In the genomic region with DNA sequence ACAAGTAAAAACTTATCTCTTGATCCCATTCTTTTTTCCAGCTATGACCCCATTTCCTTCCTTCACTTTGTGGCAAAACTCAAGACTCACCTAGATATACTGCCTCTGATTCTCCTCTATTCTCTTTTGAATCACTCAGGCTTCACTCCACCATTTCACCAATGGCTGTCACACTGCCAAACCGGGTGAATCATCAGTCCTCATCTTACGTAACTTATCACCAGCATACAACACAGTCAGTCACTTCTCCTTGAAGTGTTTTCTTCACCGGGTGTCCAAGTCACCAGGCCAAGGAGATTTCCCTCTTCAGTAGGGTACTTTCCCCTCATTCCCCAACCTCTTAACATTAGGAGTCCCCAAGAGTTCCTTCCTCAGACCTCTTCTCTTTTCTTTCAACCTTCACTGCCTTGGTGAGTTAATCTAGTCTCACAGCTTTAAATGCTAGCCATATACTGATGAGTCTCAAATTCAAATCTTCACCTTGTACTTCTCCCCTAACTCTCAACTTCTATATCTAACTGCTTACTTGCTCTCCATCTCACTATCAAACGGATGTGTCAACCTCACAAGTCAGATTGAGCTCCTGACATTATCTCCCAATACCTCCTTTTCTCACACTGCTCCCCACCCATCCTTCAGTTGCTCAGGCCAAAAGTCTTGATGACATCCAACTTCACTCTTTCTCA, we compare ENCODE assay signal across 9 cellular contexts. TPM values are rescaled to one million over a fixed set of nuclear protein-coding genes. Genes with fewer than 3 reads are reported as not detected.
DNase-seq lines count a peak whose midpoint lies in the region; ATAC-seq and TF ChIP-seq lines count a peak whose summit lies in the region.
"Had no signal": no experiment of that assay in that cellular context is flagged by ENCODE, and none has a peak within 500 bp of the region (broad histone marks: within the 10 kb centered on the region; RNA-seq: fewer than 3 reads in every experiment).

No MANE protein-coding gene starts in this region.

- DNase-seq in Daoy (ENCODE audit: low read depth), result peak; percentile 90
- DNase-seq in fibroblast of villous mesenchyme (ENCODE audit: low read depth), result peak; percentile 86
- no peak for DNase-seq in Kasumi-1 (lab: John Stamatoyannopoulos, UW)
- DNase-seq in DMS79 treated with DMSO at 0.1 percent for 48 hours (lab: John Stamatoyannopoulos, UW), result no peak
- DNase-seq in T-helper 9 cell, result no peak

- H3K27ac ChIP-seq in skeletal muscle tissue (ENCODE audit: low read depth, low read length), result peak overlapping the region; percentile 80

- peaks cover 28 to 46% (median 38%) of the 10 kb centered on the region in 3 donors for H3K36me3 ChIP-seq in skeletal muscle tissue (ENCODE audit: control insufficient read depth in 3 of 3, insufficient read depth in 3 of 3, low read length in 3 of 3)

- no peak for TF ChIP-seq CTCF in fibroblast of villous mesenchyme (IDR thresholded peaks at IDR 0.05; ENCODE audit: insufficient read depth, low read depth, low read length)

- no peaks in the 10 kb centered on the region for H3K9me3 ChIP-seq in skeletal muscle tissue (ENCODE audit: control insufficient read depth in 3 of 3, low read length in 3 of 3)
- H3K9me3 ChIP-seq: HAP-1 had no signal

- H3K9ac ChIP-seq in skeletal muscle tissue (ENCODE audit: low read depth in 1 of 3, low read length in 3 of 3), result no peak overlapping the region

- peaks cover 15 to 30% (median 24%) of the 10 kb centered on the region in 3 donors for H3K4me1 ChIP-seq in skeletal muscle tissue (ENCODE audit: control insufficient read depth in 3 of 3, insufficient read depth in 3 of 3, low read length in 3 of 3)

- no peak overlapping the region for H3K4me3 ChIP-seq in fibroblast of villous mesenchyme (ENCODE audit: low read depth, low read length)
- no peak overlapping the region for H3K4me3 ChIP-seq in skeletal muscle tissue (ENCODE audit: low read length in 3 of 3)
- H3K4me3 ChIP-seq: HAP-1 had no signal

- peak; percentile 85 for ATAC-seq in SK-N-SH treated with all-trans-retinoic acid at 6 μM for 48 hours
- no peak for ATAC-seq in HG03139 (IDR thresholded peaks at IDR 0.05; ENCODE audit: unreplicated experiment)

- H3K27me3 ChIP-seq in skeletal muscle tissue (ENCODE audit: control insufficient read depth in 3 of 3, insufficient read depth in 3 of 3, low read length in 3 of 3), result no peaks in the 10 kb centered on the region

TF ChIP-seq in SK-N-SH treated with all-trans-retinoic acid at 6 μM for 48 hours, 23 proteins besides CTCF, POLR2A, EP300 and RAD21:
- TF ChIP-seq ZFP3 (CRISPR knock-in tag; IDR thresholded peaks at IDR 0.05) (no peak), ZNF70 (CRISPR knock-in tag; IDR thresholded peaks at IDR 0.05) (no peak), PPARA (CRISPR knock-in tag; IDR thresholded peaks at IDR 0.05; ENCODE audit: borderline replicate concordance) (no peak), OSR1 (CRISPR knock-in tag; IDR thresholded peaks at IDR 0.05) (no peak), ZNF565 (CRISPR knock-in tag; conservative IDR thresholded peaks at IDR 0.05; ENCODE audit: low read depth) (no peak), GLIS3 (CRISPR knock-in tag; IDR thresholded peaks at IDR 0.05) (no peak), ISL1 (CRISPR knock-in tag; IDR thresholded peaks at IDR 0.05) (no peak)

RNA-seq across cellular contexts. Expression of a gene that starts 6.0 kb away (rescaled TPM):
- total RNA-seq in Daoy (2014; rRNA removed; shearing (Covaris generic)), result 10.5 and 15.8 TPM in 2 replicates
- total RNA-seq in fibroblast of villous mesenchyme (3.9 and 4.3 TPM in 2 replicates), skeletal muscle tissue (6.8 TPM)

Comparison
In these comparisons a context has a peak if more than half of its experiments do, and no peak if none do; other contexts are left out.
1. DNase-seq: peak in Daoy (single experiment) and fibroblast of villous mesenchyme (single experiment); none in Kasumi-1 (0 of 2), DMS79 treated with DMSO at 0.1 percent for 48 hours (single experiment) and T-helper 9 cell (single experiment).